In genomic region chr1:33137800-33138199, GRCh38 we compare ENCODE assay signal across 8 cellular contexts. TPM values are rescaled to one million over a fixed set of nuclear protein-coding genes. Genes with fewer than 3 reads are reported as not detected.
DNase-seq lines count a peak whose midpoint lies in the region; TF ChIP-seq lines count a peak whose summit lies in the region.

No MANE protein-coding gene starts in this region.

- no peaks in the 10 kb centered on the region for H3K27me3 Mint-ChIP-seq in activated CD4-positive, alpha-beta memory T cell treated with anti-CD3 and anti-CD28 coated beads for 36 hours

- intact Hi-C loops in activated CD4-positive, alpha-beta memory T cell treated with anti-CD3 and anti-CD28 coated beads for 36 hours (cut with micrococcal nuclease) = no loop called here

- H3K4me3 ChIP-seq in HEK293 (ENCODE audit: low read depth, low read length) (no peak overlapping the region), fibroblast of the aortic adventitia (ENCODE audit: low read depth, low read length) (no peak overlapping the region)

- H3K4me3 Mint-ChIP-seq in activated CD4-positive, alpha-beta memory T cell treated with anti-CD3 and anti-CD28 coated beads for 36 hours = no peak overlapping the region

- H3K9me3 ChIP-seq in HEK293 (ENCODE audit: control insufficient read depth, insufficient read depth, low read depth, low read length) = no peaks in the 10 kb centered on the region

- no peaks in the 10 kb centered on the region for H3K36me3 Mint-ChIP-seq in activated CD4-positive, alpha-beta memory T cell treated with anti-CD3 and anti-CD28 coated beads for 36 hours

- peaks cover 0 to 8% of the 10 kb centered on the region in 2 experiments; a peak in 1 of 3 replicates for H3K36me3 ChIP-seq in HEK293 (ENCODE audit: control insufficient read depth in 2 of 2, insufficient read depth in 1 of 2, low read length in 2 of 2)

- peak; percentile 36 for DNase-seq in activated CD4-positive, alpha-beta memory T cell treated with anti-CD3 and anti-CD28 coated beads for 36 hours
- no peak for DNase-seq in fibroblast of the aortic adventitia (ENCODE audit: low read depth)
- DNase-seq in retina = peak; percentile 59
- no peak for DNase-seq in NCI-H2029 treated with DMSO at 0.1 percent for 48 hours (lab: John Stamatoyannopoulos, UW)
- no peak for DNase-seq in hepatic stellate cell (ENCODE audit: low spot score)
- no peak for DNase-seq in epidermal melanocyte (ENCODE audit: insufficient read length, low spot score)

- H3K9me3 Mint-ChIP-seq in activated CD4-positive, alpha-beta memory T cell treated with anti-CD3 and anti-CD28 coated beads for 36 hours = no peaks in the 10 kb centered on the region

- H3K4me1 ChIP-seq in HEK293 (ENCODE audit: control insufficient read depth, insufficient read depth, low read length) = peaks cover 3% of the 10 kb centered on the region

- H3K27ac ChIP-seq in 22Rv1 (no peak overlapping the region), HEK293 (ENCODE audit: extremely low read depth, low read depth, low read length) (no peak overlapping the region)

- no peak overlapping the region for H3K27ac Mint-ChIP-seq in activated CD4-positive, alpha-beta memory T cell treated with anti-CD3 and anti-CD28 coated beads for 36 hours

- TF ChIP-seq CTCF in 22Rv1 (IDR thresholded peaks at IDR 0.05) = peak; percentile 46
- peak; percentile 44; the same call in 1 of the 2 replicates for TF ChIP-seq CTCF in HEK293 (tag by site-specific recombination; IDR thresholded peaks at IDR 0.05)
- peak; percentile 59 for TF ChIP-seq CTCF in fibroblast of the aortic adventitia (IDR thresholded peaks at IDR 0.05; ENCODE audit: insufficient read depth, low read length)

- CTCF ChIA-PET in HEK293 (lab: Yijun Ruan, JAX) = interaction anchor here (0.6 to 4.5 kb wide), 16 partner anchors 9 to 497 kb away, joined by 3 to 38 read pairs (median 4); no protein-coding TSS in a partner anchor
- CTCF ChIA-PET in activated CD4-positive, alpha-beta memory T cell treated with anti-CD3 and anti-CD28 coated beads for 36 hours (lab: Charles Lee) = interaction anchor here (1.0 to 1.6 kb wide), 3 partner anchors 10 to 158 kb away, joined by 3 to 6 read pairs (median 5); no protein-coding TSS in a partner anchor

- POLR2A ChIA-PET in HEK293 (lab: Yijun Ruan, JAX) = interaction anchor here (1.0 kb wide), 1 partner anchor 11 kb away, joined by 3 read pairs; no protein-coding TSS in a partner anchor
- POLR2A ChIA-PET in activated CD4-positive, alpha-beta memory T cell treated with anti-CD3 and anti-CD28 coated beads for 36 hours (lab: Charles Lee) = no interaction called here

- H3K4me1 Mint-ChIP-seq in activated CD4-positive, alpha-beta memory T cell treated with anti-CD3 and anti-CD28 coated beads for 36 hours (ENCODE audit: low read depth) = peaks cover 4% of the 10 kb centered on the region

TF ChIP-seq in HEK293, 187 proteins besides CTCF, POLR2A, EP300 and RAD21:
- TF ChIP-seq SCRT2 (tag by site-specific recombination; IDR thresholded peaks at IDR 0.05) (no peak), ZNF654 (tag by site-specific recombination; IDR thresholded peaks at IDR 0.05; ENCODE audit: low read depth) (peak; percentile 21), ZNF2 (tag by site-specific recombination; IDR thresholded peaks at IDR 0.05) (peak; percentile 56; the same call in 1 of the 2 replicates), ZBTB44 (tag by site-specific recombination; IDR thresholded peaks at IDR 0.05) (no peak), GLIS1 (tag by site-specific recombination; IDR thresholded peaks at IDR 0.05) (peak; percentile 33; the same call in 1 of the 2 replicates), ZBTB20 (tag by site-specific recombination; IDR thresholded peaks at IDR 0.05) (no peak), ZNF426 (tag by site-specific recombination; IDR thresholded peaks at IDR 0.05) (no peak), REST (tag by site-specific recombination; IDR thresholded peaks at IDR 0.05) (no peak), EGR2 (tag by site-specific recombination; IDR thresholded peaks at IDR 0.05; ENCODE audit: low read depth) (no peak), ZNF777 (tag by site-specific recombination; IDR thresholded peaks at IDR 0.05; ENCODE audit: borderline replicate concordance) (no peak), ZNF510 (tag by site-specific recombination; IDR thresholded peaks at IDR 0.05; ENCODE audit: insufficient replicate concordance) (no peak), ZNF311 (tag by site-specific recombination; IDR thresholded peaks at IDR 0.05; ENCODE audit: borderline replicate concordance) (no peak), ZNF211 (tag by site-specific recombination; IDR thresholded peaks at IDR 0.05; ENCODE audit: low read depth) (no peak), ZNF707 (tag by site-specific recombination; IDR thresholded peaks at IDR 0.05) (no peak)

RNA-seq across cellular contexts. Expression of gene TRIM62, which starts 44.0 kb away (rescaled TPM):
- 1 to 10 TPM; 3.6 to 3.9 TPM for total RNA-seq in activated CD4-positive, alpha-beta memory T cell treated with anti-CD3 and anti-CD28 coated beads for 36 hours
- total RNA-seq in fibroblast of the aortic adventitia (ENCODE audit: low replicate concordance) = 3.1 and 10.7 TPM in 2 replicates

RNA-seq across cellular contexts. Expression of gene AZIN2, which starts 56.8 kb away (rescaled TPM):
- 1 to 10 TPM; 2.5 to 2.9 TPM for total RNA-seq in activated CD4-positive, alpha-beta memory T cell treated with anti-CD3 and anti-CD28 coated beads for 36 hours
- 3.9 and 8.1 TPM in 2 replicates for total RNA-seq in fibroblast of the aortic adventitia (ENCODE audit: low replicate concordance)

Comparison
In these comparisons a context has a peak if more than half of its experiments do, and no peak if none do; other contexts are left out.
1. DNase-seq: peak in activated CD4-positive, alpha-beta memory T cell treated with anti-CD3 and anti-CD28 coated beads for 36 hours (single experiment) and retina (single experiment); none in fibroblast of the aortic adventitia (single experiment), NCI-H2029 treated with DMSO at 0.1 percent for 48 hours (single experiment), hepatic stellate cell (single experiment) and epidermal melanocyte (single experiment).
2. Peak in every context shown above with its lines, with median percentiles within 50 percentile points of each other: CTCF ChIP-seq.